In genomic region chr4:57501715-57502114, GRCh38 we compare ENCODE assay signal across 1 cellular context.
TF ChIP-seq lines count a peak whose summit lies in the region.

No MANE protein-coding gene starts in this region.

TF ChIP-seq in GM23338, 12 proteins besides CTCF, POLR2A, EP300 and RAD21 (continued from another document):
- TF ChIP-seq ZNF462 (CRISPR knock-in tag; IDR thresholded peaks at IDR 0.05) (no peak), CREB1 (CRISPR knock-in tag; IDR thresholded peaks at IDR 0.05; ENCODE audit: low read depth) (no peak), ETS1 (IDR thresholded peaks at IDR 0.05) (no peak)
